ENCODE assay signal across 1 cellular context in the genomic region with DNA sequence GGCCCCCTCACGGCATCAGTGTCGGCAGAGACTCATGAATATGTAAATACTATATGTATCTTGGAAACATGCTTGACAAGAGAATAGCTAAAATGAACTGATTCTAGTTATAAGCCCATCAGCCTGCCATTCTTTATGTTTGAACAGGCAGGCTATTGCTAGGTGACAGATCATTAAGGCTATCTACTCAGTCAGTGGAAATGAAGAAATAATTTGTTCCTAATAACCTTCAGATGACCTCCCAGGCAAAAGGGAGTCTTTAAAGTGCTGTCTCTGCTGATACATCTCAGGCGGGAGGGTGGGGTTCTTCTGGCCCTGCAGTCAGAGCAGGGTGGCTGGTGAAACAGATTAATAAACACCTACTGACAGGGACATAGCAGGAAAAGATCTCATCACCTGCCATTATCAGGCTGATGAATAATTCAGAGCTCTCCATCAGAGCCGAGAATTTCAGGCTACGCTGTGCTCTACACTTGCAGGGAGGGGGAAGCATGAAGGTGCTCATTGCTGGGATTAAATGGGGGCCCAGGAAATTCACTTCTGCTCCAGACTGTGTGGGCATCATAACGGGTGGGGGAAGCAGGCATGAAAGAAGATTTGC.
TF ChIP-seq lines count a peak whose summit lies in the region.

No MANE protein-coding gene starts in this region.

TF ChIP-seq in GM23338, 12 proteins besides CTCF, POLR2A, EP300 and RAD21 (continued from another document):
- TF ChIP-seq, protein P1, sequence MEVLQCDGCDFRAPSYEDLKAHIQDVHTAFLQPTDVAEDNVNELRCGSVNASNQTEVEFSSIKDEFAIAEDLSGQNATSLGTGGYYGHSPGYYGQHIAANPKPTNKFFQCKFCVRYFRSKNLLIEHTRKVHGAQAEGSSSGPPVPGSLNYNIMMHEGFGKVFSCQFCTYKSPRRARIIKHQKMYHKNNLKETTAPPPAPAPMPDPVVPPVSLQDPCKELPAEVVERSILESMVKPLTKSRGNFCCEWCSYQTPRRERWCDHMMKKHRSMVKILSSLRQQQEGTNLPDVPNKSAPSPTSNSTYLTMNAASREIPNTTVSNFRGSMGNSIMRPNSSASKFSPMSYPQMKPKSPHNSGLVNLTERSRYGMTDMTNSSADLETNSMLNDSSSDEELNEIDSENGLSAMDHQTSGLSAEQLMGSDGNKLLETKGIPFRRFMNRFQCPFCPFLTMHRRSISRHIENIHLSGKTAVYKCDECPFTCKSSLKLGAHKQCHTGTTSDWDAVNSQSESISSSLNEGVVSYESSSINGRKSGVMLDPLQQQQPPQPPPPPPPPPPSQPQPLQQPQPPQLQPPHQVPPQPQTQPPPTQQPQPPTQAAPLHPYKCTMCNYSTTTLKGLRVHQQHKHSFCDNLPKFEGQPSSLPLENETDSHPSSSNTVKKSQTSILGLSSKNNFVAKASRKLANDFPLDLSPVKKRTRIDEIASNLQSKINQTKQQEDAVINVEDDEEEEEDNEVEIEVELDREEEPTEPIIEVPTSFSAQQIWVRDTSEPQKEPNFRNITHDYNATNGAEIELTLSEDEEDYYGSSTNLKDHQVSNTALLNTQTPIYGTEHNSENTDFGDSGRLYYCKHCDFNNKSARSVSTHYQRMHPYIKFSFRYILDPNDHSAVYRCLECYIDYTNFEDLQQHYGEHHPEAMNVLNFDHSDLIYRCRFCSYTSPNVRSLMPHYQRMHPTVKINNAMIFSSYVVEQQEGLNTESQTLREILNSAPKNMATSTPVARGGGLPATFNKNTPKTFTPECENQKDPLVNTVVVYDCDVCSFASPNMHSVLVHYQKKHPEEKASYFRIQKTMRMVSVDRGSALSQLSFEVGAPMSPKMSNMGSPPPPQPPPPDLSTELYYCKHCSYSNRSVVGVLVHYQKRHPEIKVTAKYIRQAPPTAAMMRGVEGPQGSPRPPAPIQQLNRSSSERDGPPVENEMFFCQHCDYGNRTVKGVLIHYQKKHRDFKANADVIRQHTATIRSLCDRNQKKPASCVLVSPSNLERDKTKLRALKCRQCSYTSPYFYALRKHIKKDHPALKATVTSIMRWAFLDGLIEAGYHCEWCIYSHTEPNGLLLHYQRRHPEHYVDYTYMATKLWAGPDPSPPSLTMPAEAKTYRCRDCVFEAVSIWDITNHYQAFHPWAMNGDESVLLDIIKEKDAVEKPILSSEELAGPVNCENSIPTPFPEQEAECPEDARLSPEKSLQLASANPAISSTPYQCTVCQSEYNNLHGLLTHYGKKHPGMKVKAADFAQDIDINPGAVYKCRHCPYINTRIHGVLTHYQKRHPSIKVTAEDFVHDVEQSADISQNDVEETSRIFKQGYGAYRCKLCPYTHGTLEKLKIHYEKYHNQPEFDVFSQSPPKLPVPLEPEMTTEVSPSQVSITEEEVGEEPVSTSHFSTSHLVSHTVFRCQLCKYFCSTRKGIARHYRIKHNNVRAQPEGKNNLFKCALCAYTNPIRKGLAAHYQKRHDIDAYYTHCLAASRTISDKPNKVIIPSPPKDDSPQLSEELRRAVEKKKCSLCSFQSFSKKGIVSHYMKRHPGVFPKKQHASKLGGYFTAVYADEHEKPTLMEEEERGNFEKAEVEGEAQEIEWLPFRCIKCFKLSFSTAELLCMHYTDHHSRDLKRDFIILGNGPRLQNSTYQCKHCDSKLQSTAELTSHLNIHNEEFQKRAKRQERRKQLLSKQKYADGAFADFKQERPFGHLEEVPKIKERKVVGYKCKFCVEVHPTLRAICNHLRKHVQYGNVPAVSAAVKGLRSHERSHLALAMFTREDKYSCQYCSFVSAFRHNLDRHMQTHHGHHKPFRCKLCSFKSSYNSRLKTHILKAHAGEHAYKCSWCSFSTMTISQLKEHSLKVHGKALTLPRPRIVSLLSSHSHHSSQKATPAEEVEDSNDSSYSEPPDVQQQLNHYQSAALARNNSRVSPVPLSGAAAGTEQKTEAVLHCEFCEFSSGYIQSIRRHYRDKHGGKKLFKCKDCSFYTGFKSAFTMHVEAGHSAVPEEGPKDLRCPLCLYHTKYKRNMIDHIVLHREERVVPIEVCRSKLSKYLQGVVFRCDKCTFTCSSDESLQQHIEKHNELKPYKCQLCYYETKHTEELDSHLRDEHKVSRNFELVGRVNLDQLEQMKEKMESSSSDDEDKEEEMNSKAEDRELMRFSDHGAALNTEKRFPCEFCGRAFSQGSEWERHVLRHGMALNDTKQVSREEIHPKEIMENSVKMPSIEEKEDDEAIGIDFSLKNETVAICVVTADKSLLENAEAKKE (CRISPR knock-in tag; IDR thresholded peaks at IDR 0.05), result no peak
- TF ChIP-seq POLR2AphosphoS5 (IDR thresholded peaks at IDR 0.05; ENCODE audit: low read depth) (no peak), ZNF331 (CRISPR knock-in tag; IDR thresholded peaks at IDR 0.05; ENCODE audit: low read depth) (no peak), NANOG (IDR thresholded peaks at IDR 0.05; ENCODE audit: borderline replicate concordance) (no peak), STAT1 (IDR thresholded peaks at IDR 0.05; ENCODE audit: unreplicated experiment) (no peak), EZH2 (IDR thresholded peaks at IDR 0.05; ENCODE audit: low read depth, unreplicated experiment) (no peak), JUNB (IDR thresholded peaks at IDR 0.05; ENCODE audit: unreplicated experiment) (no peak)
